Comparison of ENCODE assay signal across 8 cellular contexts in the genomic region with DNA sequence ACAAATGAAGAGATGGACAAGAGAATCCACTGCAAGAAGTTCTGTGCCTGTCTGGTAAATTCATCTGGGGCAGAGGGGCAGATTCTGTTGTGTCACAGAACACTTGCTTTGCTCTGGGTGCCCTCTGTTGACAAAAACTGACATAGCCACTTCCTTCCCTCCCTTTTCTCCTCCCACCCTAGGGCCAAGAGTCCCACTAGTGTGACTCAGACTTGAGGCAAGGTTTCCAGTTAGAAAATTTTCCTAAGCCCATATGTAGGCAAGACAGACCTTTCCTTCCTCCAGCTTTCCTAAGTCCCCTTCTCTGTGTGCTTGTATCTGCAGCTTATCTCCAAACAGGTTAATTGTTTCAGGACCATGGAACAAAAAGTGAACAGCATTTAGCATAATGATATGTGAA.
DNase-seq lines count a peak whose midpoint lies in the region; ATAC-seq and TF ChIP-seq lines count a peak whose summit lies in the region.

No MANE protein-coding gene starts in this region.

- no peak overlapping the region for H2AK9ac ChIP-seq in IMR-90 (replicated peaks; ENCODE audit: low read depth, low read length, poor library complexity)

- H3K79me2 ChIP-seq in DOHH2 (ENCODE audit: control insufficient read depth, low read length) = peaks cover 87% of the 10 kb centered on the region

- TF ChIP-seq RAD21 in IMR-90 (IDR thresholded peaks at IDR 0.05; ENCODE audit: low read length) = peak; percentile 93

- H3K36me3 Mint-ChIP-seq in brain = peaks cover 5% of the 10 kb centered on the region

- H2AFZ ChIP-seq in IMR-90 (replicated peaks; ENCODE audit: low read length, poor library complexity) = no peak overlapping the region

- H3K4me3 Mint-ChIP-seq in brain = no peak overlapping the region

- H2AK5ac ChIP-seq in IMR-90 (ENCODE audit: low read depth, low read length) = no peak overlapping the region; the same call in 1 of the 2 replicates

- ATAC-seq in IMR-90 (ENCODE audit: low read depth) = peak; percentile 94
- ATAC-seq in GM19023 (IDR thresholded peaks at IDR 0.05; ENCODE audit: unreplicated experiment) = no peak
- ATAC-seq in HG03196 (IDR thresholded peaks at IDR 0.05; ENCODE audit: unreplicated experiment) = no peak

- H3K9ac ChIP-seq in IMR-90 (ENCODE audit: low read depth, low read length) = no peak overlapping the region

- no peaks in the 10 kb centered on the region for H3K9me3 ChIP-seq in DOHH2 (ENCODE audit: control insufficient read depth, insufficient read depth, low read length)
- no peaks in the 10 kb centered on the region for H3K9me3 ChIP-seq in IMR-90 (ENCODE audit: control insufficient read depth, insufficient read depth, low read length)

- no peaks in the 10 kb centered on the region for H3K9me3 Mint-ChIP-seq in brain

- peak; percentile 85 for TF ChIP-seq CTCF in DOHH2 (IDR thresholded peaks at IDR 0.05; ENCODE audit: low read depth, low read length, poor library complexity, severe bottlenecking)
- TF ChIP-seq CTCF in IMR-90 (conservative IDR thresholded peaks at IDR 0.05; ENCODE audit: low read depth, low read length) = peak; percentile 80
- TF ChIP-seq CTCF in brain (conservative IDR thresholded peaks at IDR 0.05) = peak; percentile 62 to 65

- BruUV-seq in IMR-90 (replicated peaks; lab: Mats Ljungman, UMichigan) = no TSS peak

- peaks cover 39 to 88% of the 10 kb centered on the region in 2 experiments for H3K79me1 ChIP-seq in IMR-90 (ENCODE audit: low read depth in 1 of 2, low read length in 2 of 2)

- 0 out of 2 replicates have a peak, but pooled peaks cover 4% of the 10 kb centered on the region for H3F3A ChIP-seq in DOHH2 (ENCODE audit: control insufficient read depth, insufficient read depth)

- H2BK15ac ChIP-seq in IMR-90 (ENCODE audit: low read depth, low read length) = no peak overlapping the region

- H3K56ac ChIP-seq in IMR-90 (ENCODE audit: extremely low read depth, insufficient read depth, low read length) = no peak overlapping the region

- POLR2A ChIA-PET in IMR-90 (lab: Charles Lee; ENCODE audit: unreplicated experiment) = interaction anchor here (0.6 kb wide), 1 partner anchor 177 kb away, joined by 3 read pairs; no protein-coding TSS in a partner anchor

- H3K4me1 Mint-ChIP-seq in brain = peaks cover 59% of the 10 kb centered on the region

- CTCF ChIA-PET in IMR-90 (lab: Yijun Ruan, JAX) = interaction anchor here (0.9 to 1.8 kb wide), 3 partner anchors 83 to 144 kb away, joined by 3 to 6 read pairs (median 3); no protein-coding TSS in a partner anchor

- DNase-seq in IMR-90 (peak; percentile 90), RPMI7951 (ENCODE audit: low read depth) (peak; percentile 90), iris pigment epithelial cell (ENCODE audit: low read depth) (peak; percentile 90)
- peak; percentile 21 for DNase-seq in stimulated activated CD4-positive, alpha-beta T cell treated with anti-CD3 and anti-CD28 coated beads, Interleukin-1b, Interleukin-23, amount 100 ng/mL, for 48 hours

- H3K27me3 ChIP-seq in DOHH2 (ENCODE audit: control insufficient read depth, low read length) = no peaks in the 10 kb centered on the region
- H3K27me3 ChIP-seq in IMR-90 (ENCODE audit: control insufficient read depth, insufficient read depth, low read length) = no peaks in the 10 kb centered on the region

- peak overlapping the region in 1 of 2 experiments; percentile 28; a peak in 1 of 4 replicates for H4K8ac ChIP-seq in IMR-90 (ENCODE audit: low read depth in 2 of 2, low read length in 2 of 2)

- no peaks in the 10 kb centered on the region for H4K20me1 ChIP-seq in DOHH2 (ENCODE audit: control insufficient read depth, insufficient read depth, low read depth, low read length)
- peaks cover 20% of the 10 kb centered on the region; the same call in 1 of the 2 replicates for H4K20me1 ChIP-seq in IMR-90 (ENCODE audit: insufficient read depth, low read length)

- dilution Hi-C loops in IMR-90 (cut with HindIII; ENCODE audit: low sequenced_read_pairs, unreplicated experiment) = no loop called here

- intact Hi-C loops in IMR-90 (cut with micrococcal nuclease) = loop anchor here (1.0 to 10.0 kb wide), 4 partner anchors 154 to 487 kb away; no protein-coding TSS in a partner anchor

- no peak for TF ChIP-seq POLR2A in IMR-90 (IDR thresholded peaks at IDR 0.05; ENCODE audit: low read depth, low read length)

- no peak overlapping the region for H3K18ac ChIP-seq in IMR-90 (ENCODE audit: low read depth, low read length)

- H3K4me1 ChIP-seq in DOHH2 (ENCODE audit: control insufficient read depth, low read length) (peaks cover 72% of the 10 kb centered on the region), IMR-90 (ENCODE audit: control insufficient read depth, insufficient read depth, low read length) (peaks cover 6% of the 10 kb centered on the region)

- peak overlapping the region; percentile 14; the same call in 1 of the 2 replicates for H3K4me3 ChIP-seq in DOHH2 (ENCODE audit: low read length)
- no peak overlapping the region for H3K4me3 ChIP-seq in IMR-90 (ENCODE audit: insufficient read depth, low read depth, low read length)

- H2BK5ac ChIP-seq in IMR-90 (ENCODE audit: low read depth, low read length, poor library complexity, severe bottlenecking) = peak overlapping the region; percentile 64

- H3K27ac ChIP-seq in DOHH2 (ENCODE audit: low read depth, low read length) = peak overlapping the region; percentile 24; the same call in 1 of the 2 replicates
- no peak overlapping the region for H3K27ac ChIP-seq in IMR-90 (ENCODE audit: insufficient read depth, low read length)

- no peak overlapping the region for H3K23ac ChIP-seq in IMR-90 (ENCODE audit: low read depth, low read length)

- no peaks in the 10 kb centered on the region for H3K27me3 Mint-ChIP-seq in brain

- H3K4ac ChIP-seq in IMR-90 (ENCODE audit: low read depth, low read length) = peak overlapping the region; percentile 26; the same call in 1 of the 2 replicates

- no peak overlapping the region for H4K5ac ChIP-seq in IMR-90 (ENCODE audit: low read depth, low read length)

- H2BK120ac ChIP-seq in IMR-90 (ENCODE audit: low read depth, low read length) = peak overlapping the region; percentile 13; the same call in 1 of the 2 replicates

- H3K9me1 ChIP-seq in IMR-90 (ENCODE audit: insufficient read depth, low read length) = peaks cover 13% of the 10 kb centered on the region; the same call in 1 of the 2 replicates

- H3K27ac Mint-ChIP-seq in brain = peak overlapping the region in 4 of 5 experiments; percentile 11 to 76 (median 73)

- in situ Hi-C loops in IMR-90 (cut with MboI; ENCODE audit: low sequenced_read_pairs) = loop anchor here (5.0 kb wide), 1 partner anchor 294 kb away; no protein-coding TSS in a partner anchor

- peaks cover 6% of the 10 kb centered on the region for H3K36me3 ChIP-seq in DOHH2 (ENCODE audit: control insufficient read depth, low read length)
- no peaks in the 10 kb centered on the region for H3K36me3 ChIP-seq in IMR-90 (ENCODE audit: control insufficient read depth, insufficient read depth, low read length)

- no peak overlapping the region for H4K91ac ChIP-seq in IMR-90 (ENCODE audit: insufficient read depth, low read depth, low read length)

- H3K4me2 ChIP-seq in DOHH2 (ENCODE audit: low read length) = peak overlapping the region; percentile 49
- peak overlapping the region; percentile 29; the same call in 1 of the 2 replicates for H3K4me2 ChIP-seq in IMR-90 (ENCODE audit: low read depth, low read length)

- no peaks in the 10 kb centered on the region for H3K9me2 ChIP-seq in DOHH2 (replicated peaks; ENCODE audit: control insufficient read depth, low read length)

- H3K14ac ChIP-seq in IMR-90 (replicated peaks; ENCODE audit: low read depth, low read length) = 0 out of 2 replicates have a peak overlapping the region, but pooled peaks have one; percentile 11

- no peak overlapping the region for H2BK20ac ChIP-seq in IMR-90 (ENCODE audit: low read depth, low read length)

TF ChIP-seq in IMR-90, 13 proteins besides CTCF, POLR2A, EP300 and RAD21:
- TF ChIP-seq MAZ (IDR thresholded peaks at IDR 0.05; ENCODE audit: borderline replicate concordance, low read depth, low read length) (peak; percentile 75; the same call in 1 of the 2 replicates), BHLHE40 (IDR thresholded peaks at IDR 0.05; ENCODE audit: low read depth, low read length) (no peak), FOS (IDR thresholded peaks at IDR 0.05; ENCODE audit: low read depth, low read length) (no peak), SMC3 (IDR thresholded peaks at IDR 0.05; ENCODE audit: low read depth, low read length) (peak; percentile 75)

Comparison
In these comparisons a context has a peak if more than half of its experiments do, and no peak if none do; other contexts are left out.
1. DNase-seq: peak in every context shown above with its lines; median percentile 90 in IMR-90; 90 in RPMI7951; 90 in iris pigment epithelial cell; 21 in stimulated activated CD4-positive, alpha-beta T cell treated with anti-CD3 and anti-CD28 coated beads, Interleukin-1b, Interleukin-23, amount 100 ng/mL, for 48 hours.